ENCODE assay signal across 22 cellular contexts in genomic region chr17:18326039-18326438, GRCh38. TPM values are rescaled to one million over a fixed set of nuclear protein-coding genes. Genes with fewer than 3 reads are reported as not detected.
DNase-seq lines count a peak whose midpoint lies in the region; ATAC-seq, FAIRE-seq and TF ChIP-seq lines count a peak whose summit lies in the region.
"Had no signal": no experiment of that assay in that cellular context is flagged by ENCODE, and none has a peak within 500 bp of the region (broad histone marks: within the 10 kb centered on the region; RNA-seq: fewer than 3 reads in every experiment).

No MANE protein-coding gene starts in this region.

- H3K27me3 Mint-ChIP-seq in activated CD8-positive, alpha-beta T cell treated with anti-CD3 and anti-CD28 coated beads for 36 hours, result no peaks in the 10 kb centered on the region
- no peaks in the 10 kb centered on the region for H3K27me3 Mint-ChIP-seq in activated CD8-positive, alpha-beta T cell treated with anti-CD3 and anti-CD28 coated beads, Interleukin-2, amount 10 ng/mL, durations not matched to agents 7 days and 5 days (ENCODE audit: low read depth)
- H3K27me3 Mint-ChIP-seq in activated B cell treated with CpG ODN at 0.5 μM for 24 hours, result no peaks in the 10 kb centered on the region
- H3K27me3 Mint-ChIP-seq: CD8-positive, alpha-beta memory T cell had no signal

- H3K36me3 ChIP-seq in kidney (ENCODE audit: control insufficient read depth in 1 of 2, insufficient read depth in 2 of 2, low read length in 2 of 2), result peaks cover 28 to 60% of the 10 kb centered on the region in 2 donors

- intact Hi-C loops in activated CD8-positive, alpha-beta T cell treated with anti-CD3 and anti-CD28 coated beads for 36 hours (cut with micrococcal nuclease), result no loop called here
- intact Hi-C loops in activated B cell treated with CpG ODN at 0.5 μM for 24 hours (cut with micrococcal nuclease) (no loop called here), kidney (cut with DNase I) (no loop called here)

- POLR2A ChIA-PET in activated CD8-positive, alpha-beta T cell treated with anti-CD3 and anti-CD28 coated beads for 36 hours (lab: Charles Lee), result no interaction called here
- POLR2A ChIA-PET in activated CD8-positive, alpha-beta T cell treated with anti-CD3 and anti-CD28 coated beads, Interleukin-2, amount 10 ng/mL, durations not matched to agents 7 days and 5 days (lab: Charles Lee), result no interaction called here
- POLR2A ChIA-PET in GM10248 (lab: Yijun Ruan, JAX), result no interaction called here
- POLR2A ChIA-PET in activated B cell treated with CpG ODN at 0.5 μM for 24 hours (lab: Charles Lee), result no interaction called here

- no peaks in the 10 kb centered on the region for H3K9me3 Mint-ChIP-seq in activated CD8-positive, alpha-beta T cell treated with anti-CD3 and anti-CD28 coated beads for 36 hours
- no peaks in the 10 kb centered on the region for H3K9me3 Mint-ChIP-seq in activated CD8-positive, alpha-beta T cell treated with anti-CD3 and anti-CD28 coated beads, Interleukin-2, amount 10 ng/mL, durations not matched to agents 7 days and 5 days (ENCODE audit: insufficient read depth)
- no peaks in the 10 kb centered on the region for H3K9me3 Mint-ChIP-seq in activated B cell treated with CpG ODN at 0.5 μM for 24 hours
- H3K9me3 Mint-ChIP-seq in stimulated activated effector memory CD8-positive, alpha-beta T cell treated with anti-CD3 and anti-CD28 coated beads, Interleukin-12 subunit alpha, Interleukin-12 subunit beta, amount 100 ng/mL, for 72 hours, result no peaks in the 10 kb centered on the region
- H3K9me3 Mint-ChIP-seq: CD8-positive, alpha-beta memory T cell; GM23338 had no signal

- CTCF ChIA-PET in activated CD8-positive, alpha-beta T cell treated with anti-CD3 and anti-CD28 coated beads for 36 hours (lab: Charles Lee), result no interaction called here
- CTCF ChIA-PET in activated CD8-positive, alpha-beta T cell treated with anti-CD3 and anti-CD28 coated beads, Interleukin-2, amount 10 ng/mL, durations not matched to agents 7 days and 5 days (lab: Charles Lee), result no interaction called here
- CTCF ChIA-PET in GM10248 (lab: Yijun Ruan, JAX) (no interaction called here), activated B cell treated with CpG ODN at 0.5 μM for 24 hours (lab: Charles Lee) (no interaction called here)

- H3K36me3 Mint-ChIP-seq in activated CD8-positive, alpha-beta T cell treated with anti-CD3 and anti-CD28 coated beads for 36 hours (ENCODE audit: low read depth), result peaks cover 14% of the 10 kb centered on the region
- peaks cover 53% of the 10 kb centered on the region for H3K36me3 Mint-ChIP-seq in activated CD8-positive, alpha-beta T cell treated with anti-CD3 and anti-CD28 coated beads, Interleukin-2, amount 10 ng/mL, durations not matched to agents 7 days and 5 days (ENCODE audit: low read depth)
- H3K36me3 Mint-ChIP-seq in activated B cell treated with CpG ODN at 0.5 μM for 24 hours (ENCODE audit: low read depth), result peaks cover 82% of the 10 kb centered on the region
- peaks cover 82% of the 10 kb centered on the region for H3K36me3 Mint-ChIP-seq in stimulated activated effector memory CD8-positive, alpha-beta T cell treated with anti-CD3 and anti-CD28 coated beads, Interleukin-12 subunit alpha, Interleukin-12 subunit beta, amount 100 ng/mL, for 72 hours

- H3K4me3 Mint-ChIP-seq in activated CD8-positive, alpha-beta T cell treated with anti-CD3 and anti-CD28 coated beads for 36 hours, result no peak overlapping the region
- no peak overlapping the region for H3K4me3 Mint-ChIP-seq in activated CD8-positive, alpha-beta T cell treated with anti-CD3 and anti-CD28 coated beads, Interleukin-2, amount 10 ng/mL, durations not matched to agents 7 days and 5 days
- H3K4me3 Mint-ChIP-seq in activated B cell treated with CpG ODN at 0.5 μM for 24 hours, result no peak overlapping the region
- no peak overlapping the region for H3K4me3 Mint-ChIP-seq in stimulated activated effector memory CD8-positive, alpha-beta T cell treated with anti-CD3 and anti-CD28 coated beads, Interleukin-12 subunit alpha, Interleukin-12 subunit beta, amount 100 ng/mL, for 72 hours
- H3K4me3 Mint-ChIP-seq: CD8-positive, alpha-beta memory T cell; GM23338 had no signal

- no peak overlapping the region for H3K27ac ChIP-seq in kidney (ENCODE audit: low read depth in 2 of 2, low read length in 2 of 2)

- no peak overlapping the region for H3K9ac ChIP-seq in kidney (ENCODE audit: low read length in 2 of 2)

- ATAC-seq in activated CD8-positive, alpha-beta T cell treated with anti-CD3 and anti-CD28 coated beads for 36 hours, result no peak
- no peak for ATAC-seq in activated CD8-positive, alpha-beta T cell treated with anti-CD3 and anti-CD28 coated beads, Interleukin-2, amount 10 ng/mL, durations not matched to agents 7 days and 5 days
- no peak for ATAC-seq in activated B cell treated with CpG ODN at 0.5 μM for 24 hours (ENCODE audit: low read depth)
- ATAC-seq in stimulated activated effector memory CD8-positive, alpha-beta T cell treated with anti-CD3 and anti-CD28 coated beads, Interleukin-12 subunit alpha, Interleukin-12 subunit beta, amount 100 ng/mL, for 72 hours, result peak; percentile 43
- ATAC-seq: GM23338, K562, Panc1, Right ventricle myocardium inferior had no signal

- peaks cover 13% of the 10 kb centered on the region for H3K4me1 Mint-ChIP-seq in activated CD8-positive, alpha-beta T cell treated with anti-CD3 and anti-CD28 coated beads for 36 hours (ENCODE audit: low read depth)
- H3K4me1 Mint-ChIP-seq in activated CD8-positive, alpha-beta T cell treated with anti-CD3 and anti-CD28 coated beads, Interleukin-2, amount 10 ng/mL, durations not matched to agents 7 days and 5 days (ENCODE audit: low read depth), result peaks cover 3% of the 10 kb centered on the region
- H3K4me1 Mint-ChIP-seq in activated B cell treated with CpG ODN at 0.5 μM for 24 hours, result peaks cover 31% of the 10 kb centered on the region
- H3K4me1 Mint-ChIP-seq in stimulated activated effector memory CD8-positive, alpha-beta T cell treated with anti-CD3 and anti-CD28 coated beads, Interleukin-12 subunit alpha, Interleukin-12 subunit beta, amount 100 ng/mL, for 72 hours, result peaks cover 8% of the 10 kb centered on the region
- H3K4me1 Mint-ChIP-seq: GM23338 had no signal

- H3K9me3 ChIP-seq in kidney (ENCODE audit: control insufficient read depth in 1 of 2, low read length in 2 of 2), result no peaks in the 10 kb centered on the region

- DNase-seq in activated CD8-positive, alpha-beta T cell treated with anti-CD3 and anti-CD28 coated beads for 36 hours, result no peak
- DNase-seq in activated CD8-positive, alpha-beta T cell treated with anti-CD3 and anti-CD28 coated beads, Interleukin-2, amount 10 ng/mL, durations not matched to agents 7 days and 5 days, result no peak
- DNase-seq in GM10248 (ENCODE audit: extremely low spot score) (peak; percentile 42), activated B cell treated with CpG ODN at 0.5 μM for 24 hours (no peak), Kasumi-1 (lab: John Stamatoyannopoulos, UW) (no peak), kidney (no peak), D341Med (ENCODE audit: low spot score) (no peak)
- DNase-seq in stimulated activated effector memory CD8-positive, alpha-beta T cell treated with anti-CD3 and anti-CD28 coated beads, Interleukin-12 subunit alpha, Interleukin-12 subunit beta, amount 100 ng/mL, for 72 hours (ENCODE audit: low spot score in 2 of 2), result no peak
- DNase-seq: CD8-positive, alpha-beta memory T cell; DMS79 treated with DMSO at 0.1 percent for 48 hours; NCI-H1436 treated with DMSO at 0.1 percent for 48 hours; NCI-H2029 treated with DMSO at 0.1 percent for 48 hours; NCI-H2171 treated with DMSO at 0.1 percent for 48 hours; NCI-H510A; NCI-H774 had no signal

- H3K27ac Mint-ChIP-seq in activated CD8-positive, alpha-beta T cell treated with anti-CD3 and anti-CD28 coated beads for 36 hours, result peak overlapping the region; percentile 9
- no peak overlapping the region for H3K27ac Mint-ChIP-seq in activated CD8-positive, alpha-beta T cell treated with anti-CD3 and anti-CD28 coated beads, Interleukin-2, amount 10 ng/mL, durations not matched to agents 7 days and 5 days
- H3K27ac Mint-ChIP-seq in activated B cell treated with CpG ODN at 0.5 μM for 24 hours, result peak overlapping the region; percentile 75
- peak overlapping the region; percentile 36 for H3K27ac Mint-ChIP-seq in stimulated activated effector memory CD8-positive, alpha-beta T cell treated with anti-CD3 and anti-CD28 coated beads, Interleukin-12 subunit alpha, Interleukin-12 subunit beta, amount 100 ng/mL, for 72 hours
- H3K27ac Mint-ChIP-seq: GM23338 had no signal

- FAIRE-seq in kidney (lab: Jason Lieb, UNC), result no peak
- FAIRE-seq: K562 had no signal

- H3K4me3 ChIP-seq in kidney (ENCODE audit: low read length in 2 of 2), result no peak overlapping the region
- H3K4me3 ChIP-seq: GM23338, K562 had no signal

- no peaks in the 10 kb centered on the region for H3K4me1 ChIP-seq in kidney (ENCODE audit: control insufficient read depth in 1 of 2, insufficient read depth in 1 of 2, low read depth in 1 of 2, low read length in 2 of 2)

- no peak for TF ChIP-seq CTCF in activated CD8-positive, alpha-beta T cell treated with anti-CD3 and anti-CD28 coated beads for 36 hours (IDR thresholded peaks at IDR 0.05)
- TF ChIP-seq CTCF in GM10248 (IDR thresholded peaks at IDR 0.05; ENCODE audit: control extremely low read depth, extremely low read depth, low read depth, missing control alignments), result no peak
- no peak for TF ChIP-seq CTCF in activated B cell treated with CpG ODN at 0.5 μM for 24 hours (IDR thresholded peaks at IDR 0.05)
- TF ChIP-seq CTCF in kidney (IDR thresholded peaks at IDR 0.05; ENCODE audit: borderline replicate concordance, extremely low read depth, insufficient read depth), result no peak

RNA-seq across cellular contexts. Expression of gene SMCR8, which starts 10.9 kb away (rescaled TPM):
- total RNA-seq in activated CD8-positive, alpha-beta T cell treated with anti-CD3 and anti-CD28 coated beads for 36 hours, result 10 to 100 TPM; 12.9 to 13.7 TPM
- 10 to 100 TPM; 23.7 TPM for total RNA-seq in activated CD8-positive, alpha-beta T cell treated with anti-CD3 and anti-CD28 coated beads, Interleukin-2, amount 10 ng/mL, durations not matched to agents 7 days and 5 days
- total RNA-seq in activated B cell treated with CpG ODN at 0.5 μM for 24 hours (32.5 and 36.9 TPM in 2 replicates), kidney (22.4 TPM)
- polyA plus RNA-seq in kidney (ENCODE audit: insufficient read depth, low read depth, low replicate concordance), result 3.1 TPM

RNA-seq across cellular contexts. Expression of gene TOP3A, which starts 11.2 kb away (rescaled TPM):
- total RNA-seq in activated CD8-positive, alpha-beta T cell treated with anti-CD3 and anti-CD28 coated beads for 36 hours, result 10 to 100 TPM; 61.8 to 65.7 TPM
- total RNA-seq in activated CD8-positive, alpha-beta T cell treated with anti-CD3 and anti-CD28 coated beads, Interleukin-2, amount 10 ng/mL, durations not matched to agents 7 days and 5 days, result 10 to 100 TPM; 75.9 to 77.3 TPM
- total RNA-seq in activated B cell treated with CpG ODN at 0.5 μM for 24 hours, result 44.8 and 46.4 TPM in 2 replicates
- 30.3 TPM for total RNA-seq in kidney
- 7.9 TPM for polyA plus RNA-seq in kidney (ENCODE audit: insufficient read depth, low read depth, low replicate concordance)

RNA-seq across cellular contexts. Expression of gene SHMT1, which starts 37.3 kb away (rescaled TPM):
- total RNA-seq in activated CD8-positive, alpha-beta T cell treated with anti-CD3 and anti-CD28 coated beads for 36 hours, result 10 to 100 TPM; 45.1 to 49.6 TPM
- 10 to 100 TPM; 60.7 to 61.8 TPM for total RNA-seq in activated CD8-positive, alpha-beta T cell treated with anti-CD3 and anti-CD28 coated beads, Interleukin-2, amount 10 ng/mL, durations not matched to agents 7 days and 5 days
- 17.9 and 18.4 TPM in 2 replicates for total RNA-seq in activated B cell treated with CpG ODN at 0.5 μM for 24 hours
- total RNA-seq in kidney, result 162 TPM
- 241 TPM for polyA plus RNA-seq in kidney (ENCODE audit: insufficient read depth, low read depth, low replicate concordance)

RNA-seq across cellular contexts. Expression of gene EVPLL, which starts 51.5 kb away (rescaled TPM):
- total RNA-seq in activated CD8-positive, alpha-beta T cell treated with anti-CD3 and anti-CD28 coated beads for 36 hours, result not detected
- not detected for total RNA-seq in activated CD8-positive, alpha-beta T cell treated with anti-CD3 and anti-CD28 coated beads, Interleukin-2, amount 10 ng/mL, durations not matched to agents 7 days and 5 days
- not detected in 2 replicates for total RNA-seq in activated B cell treated with CpG ODN at 0.5 μM for 24 hours
- 1.2 TPM for total RNA-seq in kidney
- 0.82 TPM for polyA plus RNA-seq in kidney (ENCODE audit: insufficient read depth, low read depth, low replicate concordance)
- total RNA-seq: A172; CD8-positive, alpha-beta memory T cell; G401; K562; Right ventricle myocardium inferior had no signal
- polyA plus RNA-seq: BJ; CD8-positive, alpha-beta memory T cell; K562 had no signal
